Comparison of ENCODE assay signal across 8 cellular contexts in the genomic region with DNA sequence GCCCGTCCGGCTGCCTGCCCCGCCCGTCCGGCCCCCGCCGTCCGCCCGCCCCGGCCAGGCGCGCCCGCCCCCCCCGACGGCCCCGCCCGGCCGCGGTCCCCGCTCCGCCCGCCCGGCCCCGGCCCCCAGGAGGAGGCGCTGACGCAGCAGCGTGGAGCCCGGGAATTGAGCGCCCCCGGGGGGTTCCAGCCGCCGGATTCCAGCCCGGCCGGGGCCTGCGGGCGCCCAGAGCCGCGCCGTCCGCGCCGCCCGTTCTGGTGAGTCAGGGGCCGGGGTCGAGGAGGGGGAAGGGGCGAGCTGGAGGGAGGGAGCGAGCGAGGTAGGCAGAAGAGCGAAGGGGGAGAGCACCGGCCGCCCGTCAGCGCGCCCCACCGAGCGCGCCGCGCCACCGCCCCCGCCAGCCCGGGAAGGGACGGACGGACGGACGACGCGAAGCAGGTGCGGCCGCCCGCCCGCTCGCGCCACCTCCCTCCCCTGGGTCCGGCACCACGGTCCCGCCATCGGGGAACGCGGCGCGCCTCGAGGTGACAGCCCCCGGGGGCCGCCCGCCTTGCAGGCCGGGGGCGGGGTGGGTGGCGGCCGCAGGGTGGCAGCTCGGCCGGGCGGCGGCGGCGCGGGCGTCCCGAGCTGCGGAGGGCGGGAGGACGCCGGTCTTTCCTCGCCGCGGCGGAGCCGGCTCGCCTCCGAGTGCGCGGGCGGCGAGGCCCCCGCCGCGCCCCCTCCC. TPM values are rescaled to one million over a fixed set of nuclear protein-coding genes. Genes with fewer than 3 reads are reported as not detected.
DNase-seq lines count a peak whose midpoint lies in the region; ATAC-seq, FAIRE-seq and TF ChIP-seq lines count a peak whose summit lies in the region.

No MANE protein-coding gene starts in this region.

- H3K9me3 ChIP-seq in DND-41 (ENCODE audit: insufficient read depth, low read length, severe bottlenecking) (no peaks in the 10 kb centered on the region), HUES48 (ENCODE audit: control insufficient read depth, insufficient read depth, low read length) (no peaks in the 10 kb centered on the region), HepG2 (ENCODE audit: low read length) (no peaks in the 10 kb centered on the region), tibial nerve (no peaks in the 10 kb centered on the region)

- no peak for FAIRE-seq in HepG2 (lab: Jason Lieb, UNC)

- POLR2A ChIA-PET in HepG2 (lab: Yijun Ruan, JAX): interaction anchor here (1.4 to 2.7 kb wide), 4 partner anchors 12 to 101 kb away, joined by 3 to 15 read pairs (median 7); a partner anchor contains a TSS

- H3K4me1 ChIP-seq in DND-41 (ENCODE audit: insufficient read depth, low read length): peaks cover 43% of the 10 kb centered on the region
- H3K4me1 ChIP-seq in HUES48 (ENCODE audit: control insufficient read depth, insufficient read depth, low read length): peaks cover 66% of the 10 kb centered on the region
- H3K4me1 ChIP-seq in HepG2 (ENCODE audit: insufficient read depth, low read length): peaks cover 61% of the 10 kb centered on the region
- H3K4me1 ChIP-seq in tibial nerve: peaks cover 0 to 75% (median 33%) of the 10 kb centered on the region in 4 donors

- peaks cover 51% of the 10 kb centered on the region for H3K79me2 ChIP-seq in DND-41 (ENCODE audit: insufficient read depth, low read length)
- peaks cover 38% of the 10 kb centered on the region for H3K79me2 ChIP-seq in HepG2 (ENCODE audit: insufficient read depth, low read length)

- DNase-seq in DND-41 (no peak), astrocyte of the cerebellum (ENCODE audit: low read depth) (no peak), HepG2 (ENCODE audit: low spot score) (no peak), tibial nerve (ENCODE audit: low spot score in 2 of 2) (peak in 1 of 2 donors; percentile 27), NCI-H526 treated with DMSO at 0.1 percent for 48 hours (lab: John Stamatoyannopoulos, UW) (no peak)
- no peak for DNase-seq in effector CD8-positive, alpha-beta T cell (lab: John Stamatoyannopoulos, UW)

- H3K9ac ChIP-seq in DND-41 (ENCODE audit: low read depth, low read length) (peak overlapping the region; percentile 65), HUES48 (ENCODE audit: low read depth, low read length) (peak overlapping the region; percentile 43; the same call in 1 of the 2 replicates), HepG2 (ENCODE audit: insufficient read depth, low read depth, low read length) (peak overlapping the region; percentile 64)

- H3K4me3 ChIP-seq in DND-41 (ENCODE audit: low read depth in 1 of 2, low read length in 2 of 2): peak overlapping the region; percentile 61 to 65; a peak in 3 of 4 replicates
- peak overlapping the region; percentile 71 for H3K4me3 ChIP-seq in HUES48 (ENCODE audit: low read depth, low read length)
- peak overlapping the region; percentile 62 for H3K4me3 ChIP-seq in astrocyte of the cerebellum (ENCODE audit: low read depth, low read length)
- peak overlapping the region; percentile 72 to 88 (median 81); a peak in 4 of 6 replicates for H3K4me3 ChIP-seq in HepG2 (replicated peaks in 1 of 3; ENCODE audit: insufficient read depth in 1 of 3, low read depth in 2 of 3, low read length in 3 of 3)
- H3K4me3 ChIP-seq in tibial nerve: peak overlapping the region; percentile 78 to 99 (median 96)

- H3K36me3 ChIP-seq in DND-41 (ENCODE audit: insufficient read depth, low read length): no peaks in the 10 kb centered on the region
- H3K36me3 ChIP-seq in HUES48 (ENCODE audit: control insufficient read depth, insufficient read depth, low read length): peaks cover 4% of the 10 kb centered on the region; the same call in 1 of the 2 replicates
- H3K36me3 ChIP-seq in HepG2 (replicated peaks in 1 of 2; ENCODE audit: control insufficient read depth in 1 of 2, insufficient read depth in 2 of 2, low read length in 2 of 2): no peaks in the 10 kb centered on the region; a peak in 1 of 5 replicates
- no peaks in the 10 kb centered on the region for H3K36me3 ChIP-seq in tibial nerve

- H3K27ac ChIP-seq in DND-41 (ENCODE audit: low read length) (no peak overlapping the region), HUES48 (ENCODE audit: low read depth, low read length) (peak overlapping the region; percentile 85), HepG2 (ENCODE audit: extremely low read length, insufficient read depth, low read length) (peak overlapping the region; percentile 75), tibial nerve (peak overlapping the region; percentile 53 to 88 (median 74))

- TF ChIP-seq POLR2A in HepG2 (IDR thresholded peaks at IDR 0.05; ENCODE audit: insufficient read depth in 1 of 2, low read depth in 2 of 2, low read length in 2 of 2): no peak
- no peak for TF ChIP-seq POLR2A in tibial nerve (IDR thresholded peaks at IDR 0.05)

- peak; percentile 25; the same call in 2 of the 3 replicates for ATAC-seq in DND-41 (ENCODE audit: insufficient read depth, low read depth)
- peak; percentile 10 for ATAC-seq in GM21381 (IDR thresholded peaks at IDR 0.05; ENCODE audit: unreplicated experiment)
- peak; percentile 1; the same call in 2 of the 3 replicates for ATAC-seq in HepG2

- intact Hi-C loops in HepG2 (cut with micrococcal nuclease; ENCODE audit: unreplicated experiment): loop anchor here (5.0 kb wide), 1 partner anchor 66 kb away; no protein-coding TSS in a partner anchor

- H2AFZ ChIP-seq in DND-41 (ENCODE audit: low read depth, low read length) (no peak overlapping the region), HepG2 (ENCODE audit: low read length) (no peak overlapping the region)

- TF ChIP-seq EP300 in HepG2 (IDR thresholded peaks at IDR 0.05; ENCODE audit: low read depth in 2 of 2, low read length in 2 of 2) (no peak), HepG2 (CRISPR knock-in tag; IDR thresholded peaks at IDR 0.05; ENCODE audit: borderline replicate concordance) (no peak), tibial nerve (IDR thresholded peaks at IDR 0.05) (no peak)

- 2% methylated on average over 17 of the region's 117 CpGs for WGBS in HepG2 (ENCODE audit: low lambda C conversion rate)
- 0 to 1% methylated on average over 28 to 51 of the region's 117 CpGs for WGBS in tibial nerve, 2 donors

- H3K4me2 ChIP-seq in DND-41 (ENCODE audit: insufficient read depth, low read length) (peak overlapping the region; percentile 82), HepG2 (ENCODE audit: low read depth, low read length) (peak overlapping the region; percentile 70; the same call in 1 of the 2 replicates)

- in situ Hi-C loops in astrocyte of the cerebellum (cut with HindIII; ENCODE audit: low sequenced_read_pairs) (no loop called here), HepG2 (cut with HindIII; ENCODE audit: extremely low pct_ligation_motif_present, low pct_unique_long_range_greater_than_20kb) (loop anchor here (5.0 kb wide), 1 partner anchor 71 kb away; no protein-coding TSS in a partner anchor)

- BruUV-seq in HepG2 (replicated peaks; lab: Mats Ljungman, UMichigan): no TSS peak

- H3K27me3 ChIP-seq in DND-41 (ENCODE audit: insufficient read depth, low read length, poor library complexity) (peaks cover 22% of the 10 kb centered on the region), HUES48 (ENCODE audit: control insufficient read depth, insufficient read depth, low read length) (peaks cover 13% of the 10 kb centered on the region), HepG2 (ENCODE audit: control insufficient read depth in 1 of 2, insufficient read depth in 2 of 2, low read length in 2 of 2) (peaks cover 2 to 39% of the 10 kb centered on the region in 2 experiments; a peak in 4 of 5 replicates), tibial nerve (peaks cover 0 to 22% of the 10 kb centered on the region in 2 donors)

- TF ChIP-seq CTCF in DND-41 (IDR thresholded peaks at IDR 0.05; ENCODE audit: borderline replicate concordance, extremely low read depth, low read length, poor library complexity, severe bottlenecking) (no peak), astrocyte of the cerebellum (IDR thresholded peaks at IDR 0.05; ENCODE audit: low read depth, low read length, missing control alignments) (no peak), HepG2 (CRISPR knock-in tag; IDR thresholded peaks at IDR 0.05) (no peak), tibial nerve (IDR thresholded peaks at IDR 0.05) (no peak)

- CTCF ChIA-PET in HepG2 (lab: Yijun Ruan, JAX; ENCODE audit: low intra/inter-chr PET ratio, low total read pairs): interaction anchor here (1.1 kb wide), 1 partner anchor 66 kb away, joined by 4 read pairs; no protein-coding TSS in a partner anchor

- no peak for TF ChIP-seq RAD21 in HepG2 (CRISPR knock-in tag; IDR thresholded peaks at IDR 0.05)

- H4K20me1 ChIP-seq in DND-41 (ENCODE audit: insufficient read depth, low read length): peaks cover 44% of the 10 kb centered on the region
- peaks cover 12% of the 10 kb centered on the region; the same call in 1 of the 2 replicates for H4K20me1 ChIP-seq in HepG2 (ENCODE audit: insufficient read depth, low read length)

RNA-seq across cellular contexts. Expression of a gene that starts 0.4 kb away (rescaled TPM):
- total RNA-seq in HepG2 (2016; rRNA removed; fragmentation: Illumina TruSeq; extraction: Trizol): 8.1 and 8.7 TPM in 2 replicates
- total RNA-seq in HepG2 (2016; cell fraction: cytosol; rRNA removed; fragmentation: Illumina TruSeq; extraction: Trizol; ENCODE audit: low read depth): 1.8 and 1.9 TPM in 2 replicates
- total RNA-seq in HepG2 (2016; cell fraction: insoluble cytoplasmic fraction; rRNA removed; fragmentation: Illumina TruSeq; extraction: Trizol): 7.1 and 8.8 TPM in 2 replicates
- total RNA-seq in HepG2 (2016; cell fraction: membrane; rRNA removed; fragmentation: Illumina TruSeq; extraction: Trizol): 4.5 and 4.7 TPM in 2 replicates
- 9.6 and 13.1 TPM in 2 replicates for total RNA-seq in HepG2 (2016; cell fraction: nucleus; rRNA removed; fragmentation: Illumina TruSeq; extraction: Trizol)
- polyA plus RNA-seq in HepG2 (2011; rRNA removed): 3.3 and 3.8 TPM in 2 replicates
- polyA plus RNA-seq in HepG2 (2011; cell fraction: cytosol; rRNA removed): 2.3 and 2.4 TPM in 2 replicates
- 9.7 and 10.3 TPM in 2 replicates for polyA plus RNA-seq in HepG2 (2011; cell fraction: nucleus; rRNA removed)
- polyA plus RNA-seq in HepG2 (2012): 6.2 and 8.0 TPM in 2 replicates
- polyA plus RNA-seq in HepG2 (2016; cell fraction: cytosol; fragmentation: Illumina TruSeq; extraction: Trizol; ENCODE audit: low read depth): 0.53 and 0.62 TPM in 2 replicates
- 8.2 and 10.1 TPM in 2 replicates for polyA plus RNA-seq in HepG2 (2016; cell fraction: insoluble cytoplasmic fraction; fragmentation: Illumina TruSeq; extraction: Trizol; ENCODE audit: low read depth)
- polyA plus RNA-seq in HepG2 (2016; cell fraction: membrane; fragmentation: Illumina TruSeq; extraction: Trizol; ENCODE audit: low read depth): 2.1 and 2.2 TPM in 2 replicates
- polyA plus RNA-seq in HepG2 (2016; cell fraction: nucleus; fragmentation: Illumina TruSeq; extraction: Trizol; ENCODE audit: insufficient read depth, low read depth): 14.7 and 18.8 TPM in 2 replicates
- 6.1 and 10.5 TPM in 2 replicates for polyA minus RNA-seq in HepG2 (2011; rRNA and poly(A)+ RNA removed; ENCODE audit: low replicate concordance)
- 3.0 and 3.5 TPM in 2 replicates for polyA minus RNA-seq in HepG2 (2011; cell fraction: cytosol; rRNA and poly(A)+ RNA removed)
- polyA minus RNA-seq in HepG2 (2011; cell fraction: nucleus; rRNA and poly(A)+ RNA removed): 5.3 and 9.8 TPM in 2 replicates
- 10 to 100 TPM; 12.3 to 25.5 (median 16.2) TPM for total RNA-seq in tibial nerve

RNA-seq across cellular contexts. Expression of a gene that starts 29.6 kb away (rescaled TPM):
- total RNA-seq in HepG2 (2016; rRNA removed; fragmentation: Illumina TruSeq; extraction: Trizol) (6.4 and 12.4 TPM in 2 replicates), tibial nerve (10 to 100 TPM in 3 of 4 donors, 1 to 10 TPM in 1; 5.7 to 27.8 (median 15.4) TPM)
- 1.7 and 1.9 TPM in 2 replicates for total RNA-seq in HepG2 (2016; cell fraction: cytosol; rRNA removed; fragmentation: Illumina TruSeq; extraction: Trizol; ENCODE audit: low read depth)
- total RNA-seq in HepG2 (2016; cell fraction: insoluble cytoplasmic fraction; rRNA removed; fragmentation: Illumina TruSeq; extraction: Trizol): 5.9 and 12.8 TPM in 2 replicates
- total RNA-seq in HepG2 (2016; cell fraction: membrane; rRNA removed; fragmentation: Illumina TruSeq; extraction: Trizol): 6.3 and 7.3 TPM in 2 replicates
- total RNA-seq in HepG2 (2016; cell fraction: nucleus; rRNA removed; fragmentation: Illumina TruSeq; extraction: Trizol): 12.7 and 15.0 TPM in 2 replicates
- 8.6 and 8.9 TPM in 2 replicates for polyA plus RNA-seq in HepG2 (2011; rRNA removed)
- 9.6 and 9.8 TPM in 2 replicates for polyA plus RNA-seq in HepG2 (2011; cell fraction: cytosol; rRNA removed)
- 4.4 and 4.5 TPM in 2 replicates for polyA plus RNA-seq in HepG2 (2011; cell fraction: nucleus; rRNA removed)
- 9.6 and 9.8 TPM in 2 replicates for polyA plus RNA-seq in HepG2 (2012)
- 3.1 and 3.8 TPM in 2 replicates for polyA plus RNA-seq in HepG2 (2016; cell fraction: cytosol; fragmentation: Illumina TruSeq; extraction: Trizol; ENCODE audit: low read depth)
- 10.8 and 12.3 TPM in 2 replicates for polyA plus RNA-seq in HepG2 (2016; cell fraction: insoluble cytoplasmic fraction; fragmentation: Illumina TruSeq; extraction: Trizol; ENCODE audit: low read depth)
- 6.3 and 7.2 TPM in 2 replicates for polyA plus RNA-seq in HepG2 (2016; cell fraction: membrane; fragmentation: Illumina TruSeq; extraction: Trizol; ENCODE audit: low read depth)
- polyA plus RNA-seq in HepG2 (2016; cell fraction: nucleus; fragmentation: Illumina TruSeq; extraction: Trizol; ENCODE audit: insufficient read depth, low read depth): 35.3 and 38.8 TPM in 2 replicates
- 10.7 and 13.2 TPM in 2 replicates for polyA minus RNA-seq in HepG2 (2011; rRNA and poly(A)+ RNA removed; ENCODE audit: low replicate concordance)
- polyA minus RNA-seq in HepG2 (2011; cell fraction: cytosol; rRNA and poly(A)+ RNA removed): 7.1 and 8.4 TPM in 2 replicates
- 3.0 and 3.2 TPM in 2 replicates for polyA minus RNA-seq in HepG2 (2011; cell fraction: nucleus; rRNA and poly(A)+ RNA removed)

RNA-seq across cellular contexts. Expression of a gene that starts 35.6 kb away (rescaled TPM):
- 48.0 and 61.3 TPM in 2 replicates for total RNA-seq in HepG2 (2016; rRNA removed; fragmentation: Illumina TruSeq; extraction: Trizol)
- 10.0 and 11.4 TPM in 2 replicates for total RNA-seq in HepG2 (2016; cell fraction: cytosol; rRNA removed; fragmentation: Illumina TruSeq; extraction: Trizol; ENCODE audit: low read depth)
- total RNA-seq in HepG2 (2016; cell fraction: insoluble cytoplasmic fraction; rRNA removed; fragmentation: Illumina TruSeq; extraction: Trizol): 52.6 and 57.5 TPM in 2 replicates
- 16.7 and 18.2 TPM in 2 replicates for total RNA-seq in HepG2 (2016; cell fraction: membrane; rRNA removed; fragmentation: Illumina TruSeq; extraction: Trizol)
- 53.6 and 56.9 TPM in 2 replicates for total RNA-seq in HepG2 (2016; cell fraction: nucleus; rRNA removed; fragmentation: Illumina TruSeq; extraction: Trizol)
- 53.9 and 56.6 TPM in 2 replicates for polyA plus RNA-seq in HepG2 (2011; rRNA removed)
- 51.5 and 58.7 TPM in 2 replicates for polyA plus RNA-seq in HepG2 (2011; cell fraction: cytosol; rRNA removed)
- polyA plus RNA-seq in HepG2 (2011; cell fraction: nucleus; rRNA removed): 50.0 and 59.6 TPM in 2 replicates
- 38.1 and 46.1 TPM in 2 replicates for polyA plus RNA-seq in HepG2 (2012)
- polyA plus RNA-seq in HepG2 (2016; cell fraction: cytosol; fragmentation: Illumina TruSeq; extraction: Trizol; ENCODE audit: low read depth): 4.8 and 5.5 TPM in 2 replicates
- polyA plus RNA-seq in HepG2 (2016; cell fraction: insoluble cytoplasmic fraction; fragmentation: Illumina TruSeq; extraction: Trizol; ENCODE audit: low read depth): 49.0 and 58.9 TPM in 2 replicates
- polyA plus RNA-seq in HepG2 (2016; cell fraction: membrane; fragmentation: Illumina TruSeq; extraction: Trizol; ENCODE audit: low read depth): 9.2 and 11.0 TPM in 2 replicates
- 72.4 and 89.1 TPM in 2 replicates for polyA plus RNA-seq in HepG2 (2016; cell fraction: nucleus; fragmentation: Illumina TruSeq; extraction: Trizol; ENCODE audit: insufficient read depth, low read depth)
- 75.5 and 101 TPM in 2 replicates for polyA minus RNA-seq in HepG2 (2011; rRNA and poly(A)+ RNA removed; ENCODE audit: low replicate concordance)
- polyA minus RNA-seq in HepG2 (2011; cell fraction: cytosol; rRNA and poly(A)+ RNA removed): 31.7 and 40.8 TPM in 2 replicates
- polyA minus RNA-seq in HepG2 (2011; cell fraction: nucleus; rRNA and poly(A)+ RNA removed): 71.8 and 74.3 TPM in 2 replicates
- total RNA-seq in tibial nerve: 10 to 100 TPM; 62.8 to 88.6 (median 76.7) TPM

RNA-seq across cellular contexts. Expression of a gene that starts 58.7 kb away (rescaled TPM):
- total RNA-seq in HepG2 (2016; rRNA removed; fragmentation: Illumina TruSeq; extraction: Trizol): 62.3 and 82.1 TPM in 2 replicates
- 28.6 and 31.3 TPM in 2 replicates for total RNA-seq in HepG2 (2016; cell fraction: cytosol; rRNA removed; fragmentation: Illumina TruSeq; extraction: Trizol; ENCODE audit: low read depth)
- total RNA-seq in HepG2 (2016; cell fraction: insoluble cytoplasmic fraction; rRNA removed; fragmentation: Illumina TruSeq; extraction: Trizol): 60.3 and 80.7 TPM in 2 replicates
- total RNA-seq in HepG2 (2016; cell fraction: membrane; rRNA removed; fragmentation: Illumina TruSeq; extraction: Trizol): 43.2 and 48.2 TPM in 2 replicates
- total RNA-seq in HepG2 (2016; cell fraction: nucleus; rRNA removed; fragmentation: Illumina TruSeq; extraction: Trizol): 31.0 and 33.7 TPM in 2 replicates
- 12.9 and 20.3 TPM in 2 replicates for polyA plus RNA-seq in HepG2 (2011; rRNA removed)
- 11.9 and 12.5 TPM in 2 replicates for polyA plus RNA-seq in HepG2 (2011; cell fraction: cytosol; rRNA removed)
- 10.3 and 10.6 TPM in 2 replicates for polyA plus RNA-seq in HepG2 (2011; cell fraction: nucleus; rRNA removed)
- 13.8 and 21.5 TPM in 2 replicates for polyA plus RNA-seq in HepG2 (2012)
- polyA plus RNA-seq in HepG2 (2016; cell fraction: cytosol; fragmentation: Illumina TruSeq; extraction: Trizol; ENCODE audit: low read depth): 15.1 and 18.4 TPM in 2 replicates
- 70.7 and 72.8 TPM in 2 replicates for polyA plus RNA-seq in HepG2 (2016; cell fraction: insoluble cytoplasmic fraction; fragmentation: Illumina TruSeq; extraction: Trizol; ENCODE audit: low read depth)
- polyA plus RNA-seq in HepG2 (2016; cell fraction: membrane; fragmentation: Illumina TruSeq; extraction: Trizol; ENCODE audit: low read depth): 25.7 and 26.6 TPM in 2 replicates
- polyA plus RNA-seq in HepG2 (2016; cell fraction: nucleus; fragmentation: Illumina TruSeq; extraction: Trizol; ENCODE audit: insufficient read depth, low read depth): 48.7 and 55.8 TPM in 2 replicates
- 9.8 and 86.6 TPM in 2 replicates for polyA minus RNA-seq in HepG2 (2011; rRNA and poly(A)+ RNA removed; ENCODE audit: low replicate concordance)
- polyA minus RNA-seq in HepG2 (2011; cell fraction: cytosol; rRNA and poly(A)+ RNA removed): 9.2 and 11.1 TPM in 2 replicates
- polyA minus RNA-seq in HepG2 (2011; cell fraction: nucleus; rRNA and poly(A)+ RNA removed): 17.2 and 23.4 TPM in 2 replicates
- 1 to 10 TPM; 3.3 to 7.1 (median 4.2) TPM for total RNA-seq in tibial nerve
